1 cellular context compared by ENCODE assay signal in the genomic region with DNA sequence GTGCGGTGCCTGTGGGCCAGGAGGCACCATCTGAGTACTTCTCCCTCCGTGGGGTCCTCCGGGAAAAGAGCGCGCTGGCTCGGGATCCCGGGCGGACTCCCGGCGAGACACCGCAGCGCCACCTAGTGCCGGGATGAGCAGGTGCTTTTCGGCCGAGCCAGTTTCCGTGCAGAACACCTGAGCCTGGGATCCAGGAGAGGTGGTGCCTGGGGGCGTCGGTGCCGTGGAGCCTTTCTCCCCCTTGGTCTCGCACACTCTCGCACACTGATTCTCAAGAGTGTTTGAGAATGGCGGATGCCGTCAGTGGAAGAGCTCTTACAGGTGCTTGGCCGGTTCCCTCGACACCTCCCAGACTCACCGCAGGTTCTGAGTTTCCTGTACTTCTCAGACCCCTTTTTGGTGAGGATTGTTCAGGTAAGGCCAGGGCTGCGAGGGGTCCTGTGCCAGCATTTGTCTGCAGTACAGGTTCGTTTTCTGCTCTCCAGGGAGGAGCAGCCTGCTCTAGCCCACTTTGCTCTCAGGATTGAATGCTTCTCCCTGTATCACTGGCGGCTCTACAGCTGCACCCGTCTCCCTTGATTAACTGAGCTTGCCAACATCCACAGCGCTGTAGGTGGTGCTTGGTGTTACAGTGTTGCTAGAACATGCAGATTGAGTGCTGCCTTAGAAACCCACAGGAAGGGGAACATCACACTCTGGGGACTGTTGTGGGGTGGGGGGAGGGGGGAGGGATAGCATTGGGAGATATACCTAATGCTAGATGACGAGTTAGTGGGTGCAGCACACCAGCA.
TF ChIP-seq lines count a peak whose summit lies in the region.

No MANE protein-coding gene starts in this region.

TF ChIP-seq in GM23338, 12 proteins besides CTCF, POLR2A, EP300 and RAD21 (continued from another document):
- TF ChIP-seq, protein P1, sequence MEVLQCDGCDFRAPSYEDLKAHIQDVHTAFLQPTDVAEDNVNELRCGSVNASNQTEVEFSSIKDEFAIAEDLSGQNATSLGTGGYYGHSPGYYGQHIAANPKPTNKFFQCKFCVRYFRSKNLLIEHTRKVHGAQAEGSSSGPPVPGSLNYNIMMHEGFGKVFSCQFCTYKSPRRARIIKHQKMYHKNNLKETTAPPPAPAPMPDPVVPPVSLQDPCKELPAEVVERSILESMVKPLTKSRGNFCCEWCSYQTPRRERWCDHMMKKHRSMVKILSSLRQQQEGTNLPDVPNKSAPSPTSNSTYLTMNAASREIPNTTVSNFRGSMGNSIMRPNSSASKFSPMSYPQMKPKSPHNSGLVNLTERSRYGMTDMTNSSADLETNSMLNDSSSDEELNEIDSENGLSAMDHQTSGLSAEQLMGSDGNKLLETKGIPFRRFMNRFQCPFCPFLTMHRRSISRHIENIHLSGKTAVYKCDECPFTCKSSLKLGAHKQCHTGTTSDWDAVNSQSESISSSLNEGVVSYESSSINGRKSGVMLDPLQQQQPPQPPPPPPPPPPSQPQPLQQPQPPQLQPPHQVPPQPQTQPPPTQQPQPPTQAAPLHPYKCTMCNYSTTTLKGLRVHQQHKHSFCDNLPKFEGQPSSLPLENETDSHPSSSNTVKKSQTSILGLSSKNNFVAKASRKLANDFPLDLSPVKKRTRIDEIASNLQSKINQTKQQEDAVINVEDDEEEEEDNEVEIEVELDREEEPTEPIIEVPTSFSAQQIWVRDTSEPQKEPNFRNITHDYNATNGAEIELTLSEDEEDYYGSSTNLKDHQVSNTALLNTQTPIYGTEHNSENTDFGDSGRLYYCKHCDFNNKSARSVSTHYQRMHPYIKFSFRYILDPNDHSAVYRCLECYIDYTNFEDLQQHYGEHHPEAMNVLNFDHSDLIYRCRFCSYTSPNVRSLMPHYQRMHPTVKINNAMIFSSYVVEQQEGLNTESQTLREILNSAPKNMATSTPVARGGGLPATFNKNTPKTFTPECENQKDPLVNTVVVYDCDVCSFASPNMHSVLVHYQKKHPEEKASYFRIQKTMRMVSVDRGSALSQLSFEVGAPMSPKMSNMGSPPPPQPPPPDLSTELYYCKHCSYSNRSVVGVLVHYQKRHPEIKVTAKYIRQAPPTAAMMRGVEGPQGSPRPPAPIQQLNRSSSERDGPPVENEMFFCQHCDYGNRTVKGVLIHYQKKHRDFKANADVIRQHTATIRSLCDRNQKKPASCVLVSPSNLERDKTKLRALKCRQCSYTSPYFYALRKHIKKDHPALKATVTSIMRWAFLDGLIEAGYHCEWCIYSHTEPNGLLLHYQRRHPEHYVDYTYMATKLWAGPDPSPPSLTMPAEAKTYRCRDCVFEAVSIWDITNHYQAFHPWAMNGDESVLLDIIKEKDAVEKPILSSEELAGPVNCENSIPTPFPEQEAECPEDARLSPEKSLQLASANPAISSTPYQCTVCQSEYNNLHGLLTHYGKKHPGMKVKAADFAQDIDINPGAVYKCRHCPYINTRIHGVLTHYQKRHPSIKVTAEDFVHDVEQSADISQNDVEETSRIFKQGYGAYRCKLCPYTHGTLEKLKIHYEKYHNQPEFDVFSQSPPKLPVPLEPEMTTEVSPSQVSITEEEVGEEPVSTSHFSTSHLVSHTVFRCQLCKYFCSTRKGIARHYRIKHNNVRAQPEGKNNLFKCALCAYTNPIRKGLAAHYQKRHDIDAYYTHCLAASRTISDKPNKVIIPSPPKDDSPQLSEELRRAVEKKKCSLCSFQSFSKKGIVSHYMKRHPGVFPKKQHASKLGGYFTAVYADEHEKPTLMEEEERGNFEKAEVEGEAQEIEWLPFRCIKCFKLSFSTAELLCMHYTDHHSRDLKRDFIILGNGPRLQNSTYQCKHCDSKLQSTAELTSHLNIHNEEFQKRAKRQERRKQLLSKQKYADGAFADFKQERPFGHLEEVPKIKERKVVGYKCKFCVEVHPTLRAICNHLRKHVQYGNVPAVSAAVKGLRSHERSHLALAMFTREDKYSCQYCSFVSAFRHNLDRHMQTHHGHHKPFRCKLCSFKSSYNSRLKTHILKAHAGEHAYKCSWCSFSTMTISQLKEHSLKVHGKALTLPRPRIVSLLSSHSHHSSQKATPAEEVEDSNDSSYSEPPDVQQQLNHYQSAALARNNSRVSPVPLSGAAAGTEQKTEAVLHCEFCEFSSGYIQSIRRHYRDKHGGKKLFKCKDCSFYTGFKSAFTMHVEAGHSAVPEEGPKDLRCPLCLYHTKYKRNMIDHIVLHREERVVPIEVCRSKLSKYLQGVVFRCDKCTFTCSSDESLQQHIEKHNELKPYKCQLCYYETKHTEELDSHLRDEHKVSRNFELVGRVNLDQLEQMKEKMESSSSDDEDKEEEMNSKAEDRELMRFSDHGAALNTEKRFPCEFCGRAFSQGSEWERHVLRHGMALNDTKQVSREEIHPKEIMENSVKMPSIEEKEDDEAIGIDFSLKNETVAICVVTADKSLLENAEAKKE (CRISPR knock-in tag; IDR thresholded peaks at IDR 0.05) = no peak
- TF ChIP-seq EZH2phosphoT487 (IDR thresholded peaks at IDR 0.05; ENCODE audit: unreplicated experiment) (no peak), CREB1 (CRISPR knock-in tag; IDR thresholded peaks at IDR 0.05; ENCODE audit: low read depth) (no peak), EZH2 (IDR thresholded peaks at IDR 0.05; ENCODE audit: low read depth, unreplicated experiment) (no peak), STAT1 (IDR thresholded peaks at IDR 0.05; ENCODE audit: unreplicated experiment) (no peak)
- TF ChIP-seq, protein P2, sequence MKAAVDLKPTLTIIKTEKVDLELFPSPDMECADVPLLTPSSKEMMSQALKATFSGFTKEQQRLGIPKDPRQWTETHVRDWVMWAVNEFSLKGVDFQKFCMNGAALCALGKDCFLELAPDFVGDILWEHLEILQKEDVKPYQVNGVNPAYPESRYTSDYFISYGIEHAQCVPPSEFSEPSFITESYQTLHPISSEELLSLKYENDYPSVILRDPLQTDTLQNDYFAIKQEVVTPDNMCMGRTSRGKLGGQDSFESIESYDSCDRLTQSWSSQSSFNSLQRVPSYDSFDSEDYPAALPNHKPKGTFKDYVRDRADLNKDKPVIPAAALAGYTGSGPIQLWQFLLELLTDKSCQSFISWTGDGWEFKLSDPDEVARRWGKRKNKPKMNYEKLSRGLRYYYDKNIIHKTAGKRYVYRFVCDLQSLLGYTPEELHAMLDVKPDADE (IDR thresholded peaks at IDR 0.05) = no peak
- TF ChIP-seq, protein P3, sequence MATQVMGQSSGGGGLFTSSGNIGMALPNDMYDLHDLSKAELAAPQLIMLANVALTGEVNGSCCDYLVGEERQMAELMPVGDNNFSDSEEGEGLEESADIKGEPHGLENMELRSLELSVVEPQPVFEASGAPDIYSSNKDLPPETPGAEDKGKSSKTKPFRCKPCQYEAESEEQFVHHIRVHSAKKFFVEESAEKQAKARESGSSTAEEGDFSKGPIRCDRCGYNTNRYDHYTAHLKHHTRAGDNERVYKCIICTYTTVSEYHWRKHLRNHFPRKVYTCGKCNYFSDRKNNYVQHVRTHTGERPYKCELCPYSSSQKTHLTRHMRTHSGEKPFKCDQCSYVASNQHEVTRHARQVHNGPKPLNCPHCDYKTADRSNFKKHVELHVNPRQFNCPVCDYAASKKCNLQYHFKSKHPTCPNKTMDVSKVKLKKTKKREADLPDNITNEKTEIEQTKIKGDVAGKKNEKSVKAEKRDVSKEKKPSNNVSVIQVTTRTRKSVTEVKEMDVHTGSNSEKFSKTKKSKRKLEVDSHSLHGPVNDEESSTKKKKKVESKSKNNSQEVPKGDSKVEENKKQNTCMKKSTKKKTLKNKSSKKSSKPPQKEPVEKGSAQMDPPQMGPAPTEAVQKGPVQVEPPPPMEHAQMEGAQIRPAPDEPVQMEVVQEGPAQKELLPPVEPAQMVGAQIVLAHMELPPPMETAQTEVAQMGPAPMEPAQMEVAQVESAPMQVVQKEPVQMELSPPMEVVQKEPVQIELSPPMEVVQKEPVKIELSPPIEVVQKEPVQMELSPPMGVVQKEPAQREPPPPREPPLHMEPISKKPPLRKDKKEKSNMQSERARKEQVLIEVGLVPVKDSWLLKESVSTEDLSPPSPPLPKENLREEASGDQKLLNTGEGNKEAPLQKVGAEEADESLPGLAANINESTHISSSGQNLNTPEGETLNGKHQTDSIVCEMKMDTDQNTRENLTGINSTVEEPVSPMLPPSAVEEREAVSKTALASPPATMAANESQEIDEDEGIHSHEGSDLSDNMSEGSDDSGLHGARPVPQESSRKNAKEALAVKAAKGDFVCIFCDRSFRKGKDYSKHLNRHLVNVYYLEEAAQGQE (IDR thresholded peaks at IDR 0.05; ENCODE audit: unreplicated experiment) = no peak
